ENCODE assay signal across 9 cellular contexts in genomic region chr4:184732126-184732525, GRCh38. TPM values are rescaled to one million over a fixed set of nuclear protein-coding genes. Genes with fewer than 3 reads are reported as not detected.
DNase-seq lines count a peak whose midpoint lies in the region; ATAC-seq and TF ChIP-seq lines count a peak whose summit lies in the region.
"Had no signal": no experiment of that assay in that cellular context is flagged by ENCODE, and none has a peak within 500 bp of the region (broad histone marks: within the 10 kb centered on the region; RNA-seq: fewer than 3 reads in every experiment).

No MANE protein-coding gene starts in this region.

- 60 to 74% (median 69%) methylated on average over 4 of the region's 4 CpGs for WGBS in spleen, 5 donors

- intact Hi-C loops in spleen (cut with DNase I; ENCODE audit: low total_unique reads) = no loop called here

- H3K27me3 ChIP-seq in ACC112 (ENCODE audit: insufficient read depth, low read length) (no peaks in the 10 kb centered on the region), spleen (replicated peaks in 1 of 7) (no peaks in the 10 kb centered on the region)

- TF ChIP-seq CTCF in GM12865 (IDR thresholded peaks at IDR 0.05; ENCODE audit: insufficient read depth, low read depth, low read length, missing control alignments) = no peak
- no peak for TF ChIP-seq CTCF in fibroblast of the aortic adventitia (IDR thresholded peaks at IDR 0.05; ENCODE audit: insufficient read depth, low read length)
- TF ChIP-seq CTCF in spleen (IDR thresholded peaks at IDR 0.05 in 8 of 11, conservative IDR thresholded peaks at IDR 0.05 in 3 of 11) = no peak

- peak overlapping the region; percentile 83 for H3K4me3 ChIP-seq in ACC112 (ENCODE audit: low read depth, low read length)
- H3K4me3 ChIP-seq in GM12865 (ENCODE audit: low read depth, low read length) = peak overlapping the region; percentile 82
- peak overlapping the region; percentile 43 for H3K4me3 ChIP-seq in fibroblast of the aortic adventitia (ENCODE audit: low read depth, low read length)
- no peak overlapping the region for H3K4me3 ChIP-seq in spleen

- ATAC-seq in HG02642 (IDR thresholded peaks at IDR 0.05; ENCODE audit: poor library complexity, unreplicated experiment) = no peak
- ATAC-seq: left ventricle myocardium superior had no signal

- peaks cover 33% of the 10 kb centered on the region for H3K79me2 ChIP-seq in ACC112 (ENCODE audit: control insufficient read depth, insufficient read depth, low read length, unreplicated experiment)

- H3K27ac ChIP-seq in ACC112 (ENCODE audit: low read depth, low read length) (peak overlapping the region; percentile 37; the same call in 1 of the 2 replicates), spleen (no peak overlapping the region)

- no peak for TF ChIP-seq POLR2A in spleen (IDR thresholded peaks at IDR 0.05)

- H3K36me3 ChIP-seq in ACC112 (ENCODE audit: insufficient read depth, low read length) (peaks cover 13% of the 10 kb centered on the region), spleen (peaks cover 0 to 17% (median 0%) of the 10 kb centered on the region in 6 donors)

- H3K9me3 ChIP-seq in spleen = no peaks in the 10 kb centered on the region

- DNase-seq in GM12865 (ENCODE audit: low read depth) (peak; percentile 23), RKO (ENCODE audit: low spot score) (peak; percentile 89), fibroblast of the aortic adventitia (ENCODE audit: low read depth) (peak; percentile 17), spleen (no peak), NCI-H82 (lab: John Stamatoyannopoulos, UW) (no peak)
- DNase-seq in effector CD4-positive, alpha-beta T cell = no peak
- DNase-seq: left ventricle myocardium superior had no signal

- no peak overlapping the region for H2AFZ ChIP-seq in ACC112 (ENCODE audit: low read length, unreplicated experiment)

- peaks cover 32% of the 10 kb centered on the region for H3K4me1 ChIP-seq in ACC112 (ENCODE audit: control insufficient read depth, insufficient read depth, low read length, unreplicated experiment)
- peaks cover 7 to 24% (median 19%) of the 10 kb centered on the region in 6 donors for H3K4me1 ChIP-seq in spleen

RNA-seq across cellular contexts. Expression of gene CENPU, which starts 1.8 kb away (rescaled TPM):
- total RNA-seq in fibroblast of the aortic adventitia (ENCODE audit: low replicate concordance) (3.3 and 30.5 TPM in 2 replicates), spleen (1 to 10 TPM; 3.0 to 8.7 (median 5.0) TPM)
- 10 to 100 TPM in 1 of 3 donors, 1 to 10 TPM in 2; 5.7 to 12.9 (median 5.8) TPM for polyA plus RNA-seq in spleen

Comparison
In these comparisons a context has a peak if more than half of its experiments do, and no peak if none do; other contexts are left out.
1. H3K4me3 ChIP-seq: peak in ACC112 (single experiment), GM12865 (single experiment) and fibroblast of the aortic adventitia (single experiment); none in spleen (0 of 8).
2. DNase-seq: peak in GM12865 (single experiment), RKO (single experiment) and fibroblast of the aortic adventitia (single experiment); none in spleen (single experiment), NCI-H82 (single experiment) and effector CD4-positive, alpha-beta T cell (single experiment).